ENCODE assay signal across 8 cellular contexts in the genomic region with DNA sequence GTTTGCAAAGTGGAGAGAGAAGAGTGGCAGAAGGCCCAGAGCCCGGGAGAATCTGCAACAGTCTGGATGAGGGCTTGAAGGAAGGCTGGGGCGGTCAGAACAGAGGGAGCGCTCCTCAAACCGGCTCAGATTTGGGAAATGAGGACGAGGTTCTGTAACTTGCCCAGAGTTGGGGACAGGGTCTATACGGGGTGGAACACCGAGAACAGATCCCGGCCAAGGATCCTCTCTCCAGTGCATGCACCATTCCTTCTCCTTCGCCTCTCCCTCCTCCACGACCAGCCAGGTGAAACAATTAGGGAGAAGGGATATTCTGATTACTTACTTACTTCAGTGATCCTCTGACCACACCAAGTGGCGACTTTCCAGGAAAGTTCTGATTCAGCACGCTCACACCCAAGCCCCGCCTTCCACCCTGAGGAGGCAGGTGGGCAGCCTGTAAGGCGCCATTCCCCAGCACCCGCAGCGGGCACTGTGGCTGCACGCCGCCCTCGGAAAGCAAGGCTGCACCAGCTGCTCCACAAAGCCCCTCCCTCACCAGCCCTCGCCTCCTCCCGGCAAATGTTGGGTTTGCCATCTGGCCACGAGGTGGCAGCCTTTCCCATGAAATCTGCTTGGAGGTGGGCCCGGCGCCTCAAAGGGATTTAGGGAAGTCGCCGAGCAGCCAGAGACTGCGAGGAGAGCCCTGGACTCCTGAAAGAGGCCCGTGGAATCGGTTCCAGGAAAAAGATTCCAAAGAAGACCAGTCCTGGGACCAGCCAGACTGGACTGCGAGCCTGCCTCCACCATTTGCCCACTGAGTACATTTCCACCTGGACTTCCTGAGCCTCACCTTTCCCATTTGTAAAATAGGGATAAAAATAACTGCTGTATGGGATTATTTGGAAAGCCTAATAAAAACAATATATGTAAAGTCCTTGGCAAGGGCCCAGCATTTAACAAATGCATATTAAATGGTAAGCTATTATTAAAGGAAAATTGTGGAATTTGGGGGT. TPM values are rescaled to one million over a fixed set of nuclear protein-coding genes. Genes with fewer than 3 reads are reported as not detected.
DNase-seq lines count a peak whose midpoint lies in the region; ATAC-seq, FAIRE-seq and TF ChIP-seq lines count a peak whose summit lies in the region.

No MANE protein-coding gene starts in this region.

- peak overlapping the region; percentile 57; the same call in 1 of the 2 replicates for H3K9ac ChIP-seq in HepG2 (ENCODE audit: insufficient read depth, low read depth, low read length)

- TF ChIP-seq CTCF in BJ (IDR thresholded peaks at IDR 0.05; ENCODE audit: insufficient read depth, low read depth, low read length): peak; percentile 88
- TF ChIP-seq CTCF in HepG2 (CRISPR knock-in tag; IDR thresholded peaks at IDR 0.05): peak; percentile 99

- peak overlapping the region; percentile 86 for H3K4me2 ChIP-seq in HepG2 (ENCODE audit: low read depth, low read length)

- POLR2A ChIA-PET in BJ (lab: Charles Lee): interaction anchor here (0.7 kb wide), 1 partner anchor 1147 kb away, joined by 3 read pairs; no protein-coding TSS in a partner anchor
- POLR2A ChIA-PET in HepG2 (lab: Yijun Ruan, JAX): interaction anchor here (1.1 to 1.3 kb wide), 2 partner anchors 13 to 21 kb away, joined by 3 to 9 read pairs; no protein-coding TSS in a partner anchor

- no peak for TF ChIP-seq EP300 in HepG2 (IDR thresholded peaks at IDR 0.05; ENCODE audit: low read depth in 2 of 2, low read length in 2 of 2)
- no peak for TF ChIP-seq EP300 in HepG2 (CRISPR knock-in tag; IDR thresholded peaks at IDR 0.05; ENCODE audit: borderline replicate concordance)

- peaks cover 2% of the 10 kb centered on the region for H3K27me3 ChIP-seq in BJ (ENCODE audit: control insufficient read depth, insufficient read depth, low read length)
- H3K27me3 ChIP-seq in HepG2 (ENCODE audit: control insufficient read depth in 1 of 2, insufficient read depth in 2 of 2, low read length in 2 of 2): peaks cover 0 to 4% of the 10 kb centered on the region in 2 experiments; a peak in 4 of 5 replicates

- H4K20me1 ChIP-seq in HepG2 (ENCODE audit: insufficient read depth, low read length): no peaks in the 10 kb centered on the region

- BruUV-seq in HepG2 (replicated peaks; lab: Mats Ljungman, UMichigan): no TSS peak

- CTCF ChIA-PET in BJ (lab: Yijun Ruan, JAX) (interaction anchor here (0.7 to 3.0 kb wide), 12 partner anchors 9 to 707 kb away, joined by 3 to 17 read pairs (median 4); a partner anchor contains a TSS), HepG2 (lab: Yijun Ruan, JAX; ENCODE audit: low intra/inter-chr PET ratio, low total read pairs) (interaction anchor here (1.7 to 2.1 kb wide), 3 partner anchors 153 to 217 kb away, joined by 6 to 16 read pairs (median 6); no protein-coding TSS in a partner anchor)

- ATAC-seq in HG03439 (IDR thresholded peaks at IDR 0.05; ENCODE audit: unreplicated experiment) (peak; percentile 75), HepG2 (peak; percentile 94)

- DNase-seq in BJ (ENCODE audit: low read depth) (no peak), GM19240 (ENCODE audit: insufficient read length, low spot score) (peak; percentile 77), NCI-H446 treated with DMSO at 0.1 percent for 48 hours (lab: John Stamatoyannopoulos, UW) (peak; percentile 42), dermis blood vessel endothelial cell (peak; percentile 82), HepG2 (ENCODE audit: low spot score) (peak; percentile 80)
- peak; percentile 58 to 79 for DNase-seq in activated CD4-positive, alpha-beta T cell treated with anti-CD3 and anti-CD28 coated beads for 4 hours
- peak; percentile 43 for DNase-seq in stimulated activated CD4-positive, alpha-beta T cell treated with anti-CD3 and anti-CD28 coated beads, Interleukin-2, amount 100 ng/mL, for 4 hours (ENCODE audit: low read depth)

- in situ Hi-C loops in HepG2 (cut with HindIII; ENCODE audit: extremely low pct_ligation_motif_present, low pct_unique_long_range_greater_than_20kb): loop anchor here (10.0 to 25.0 kb wide), 2 partner anchors 216 to 418 kb away; a partner anchor contains a TSS

- peak; percentile 98 for TF ChIP-seq RAD21 in HepG2 (CRISPR knock-in tag; IDR thresholded peaks at IDR 0.05)

- FAIRE-seq in HepG2 (lab: Jason Lieb, UNC): no peak

- no peaks in the 10 kb centered on the region for H3K9me3 ChIP-seq in HepG2 (ENCODE audit: low read length)

- no peaks in the 10 kb centered on the region for H3K36me3 ChIP-seq in BJ (ENCODE audit: control insufficient read depth, insufficient read depth, low read length)
- H3K36me3 ChIP-seq in HepG2 (replicated peaks in 1 of 2; ENCODE audit: control insufficient read depth in 1 of 2, insufficient read depth in 2 of 2, low read length in 2 of 2): no peaks in the 10 kb centered on the region

- 7% methylated on average over 21 of the region's 30 CpGs for WGBS in HepG2 (ENCODE audit: low lambda C conversion rate)

- H3K27ac ChIP-seq in HepG2 (ENCODE audit: extremely low read length, insufficient read depth, low read length): no peak overlapping the region

- TF ChIP-seq POLR2A in HepG2 (IDR thresholded peaks at IDR 0.05; ENCODE audit: insufficient read depth in 1 of 2, low read depth in 2 of 2, low read length in 2 of 2): no peak

- intact Hi-C loops in HepG2 (cut with micrococcal nuclease; ENCODE audit: unreplicated experiment): loop anchor here (1.0 to 5.0 kb wide), 4 partner anchors 46 to 217 kb away; a partner anchor contains a TSS

- H2AFZ ChIP-seq in HepG2 (ENCODE audit: low read length): peak overlapping the region; percentile 71

- H3K79me2 ChIP-seq in HepG2 (ENCODE audit: insufficient read depth, low read length): no peaks in the 10 kb centered on the region

- H3K4me3 ChIP-seq in BJ (ENCODE audit: low read depth, low read length): peak overlapping the region; percentile 30
- H3K4me3 ChIP-seq in HepG2 (replicated peaks in 1 of 3; ENCODE audit: insufficient read depth in 1 of 3, low read depth in 2 of 3, low read length in 3 of 3): peak overlapping the region; percentile 43 to 64 (median 46)

- peaks cover 23% of the 10 kb centered on the region for H3K4me1 ChIP-seq in HepG2 (ENCODE audit: insufficient read depth, low read length)

TF ChIP-seq in HepG2, 621 proteins besides CTCF, POLR2A, EP300 and RAD21 (continues in another document):
- TF ChIP-seq, protein P1, sequence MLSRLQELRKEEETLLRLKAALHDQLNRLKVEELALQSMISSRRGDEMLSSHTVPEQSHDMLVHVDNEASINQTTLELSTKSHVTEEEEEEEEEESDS (CRISPR knock-in tag; IDR thresholded peaks at IDR 0.05; ENCODE audit: borderline replicate concordance): no peak
- peak; percentile 36 for TF ChIP-seq YY1 (IDR thresholded peaks at IDR 0.05; ENCODE audit: insufficient read depth, insufficient replicate concordance, low read depth, low read length)
- peak; percentile 55 for TF ChIP-seq CBX5 (CRISPR knock-in tag; IDR thresholded peaks at IDR 0.05; ENCODE audit: borderline replicate concordance)
- TF ChIP-seq, protein P2, sequence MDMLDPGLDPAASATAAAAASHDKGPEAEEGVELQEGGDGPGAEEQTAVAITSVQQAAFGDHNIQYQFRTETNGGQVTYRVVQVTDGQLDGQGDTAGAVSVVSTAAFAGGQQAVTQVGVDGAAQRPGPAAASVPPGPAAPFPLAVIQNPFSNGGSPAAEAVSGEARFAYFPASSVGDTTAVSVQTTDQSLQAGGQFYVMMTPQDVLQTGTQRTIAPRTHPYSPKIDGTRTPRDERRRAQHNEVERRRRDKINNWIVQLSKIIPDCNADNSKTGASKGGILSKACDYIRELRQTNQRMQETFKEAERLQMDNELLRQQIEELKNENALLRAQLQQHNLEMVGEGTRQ (IDR thresholded peaks at IDR 0.05; ENCODE audit: low read depth, low read length): no peak
- TF ChIP-seq, protein P2 (CRISPR knock-in tag; IDR thresholded peaks at IDR 0.05; ENCODE audit: borderline replicate concordance): no peak
- TF ChIP-seq TBX2 (CRISPR knock-in tag; IDR thresholded peaks at IDR 0.05; ENCODE audit: borderline replicate concordance): 0 out of 2 replicates have a peak, but pooled peaks have one; percentile 60

RNA-seq across cellular contexts. Expression of a gene that starts 22.2 kb away (rescaled TPM):
- polyA plus RNA-seq in BJ (2011; rRNA removed): 1.4 TPM in 2 replicates
- polyA minus RNA-seq in BJ (2011; rRNA and poly(A)+ RNA removed): 2.3 and 2.7 TPM in 2 replicates
- total RNA-seq in dermis blood vessel endothelial cell: 1.1 and 26.2 TPM in 2 replicates
- 17.3 and 17.9 TPM in 2 replicates for total RNA-seq in HepG2 (2016; rRNA removed; fragmentation: Illumina TruSeq; extraction: Trizol)
- total RNA-seq in HepG2 (2016; cell fraction: cytosol; rRNA removed; fragmentation: Illumina TruSeq; extraction: Trizol; ENCODE audit: low read depth): 3.2 and 4.1 TPM in 2 replicates
- total RNA-seq in HepG2 (2016; cell fraction: insoluble cytoplasmic fraction; rRNA removed; fragmentation: Illumina TruSeq; extraction: Trizol): 16.2 and 18.5 TPM in 2 replicates
- 11.3 and 13.4 TPM in 2 replicates for total RNA-seq in HepG2 (2016; cell fraction: membrane; rRNA removed; fragmentation: Illumina TruSeq; extraction: Trizol)
- total RNA-seq in HepG2 (2016; cell fraction: nucleus; rRNA removed; fragmentation: Illumina TruSeq; extraction: Trizol): 11.5 and 19.6 TPM in 2 replicates
- 8.3 and 9.3 TPM in 2 replicates for polyA plus RNA-seq in HepG2 (2011; rRNA removed)
- polyA plus RNA-seq in HepG2 (2011; cell fraction: cytosol; rRNA removed): 5.7 and 5.8 TPM in 2 replicates
- 9.7 and 10.0 TPM in 2 replicates for polyA plus RNA-seq in HepG2 (2011; cell fraction: nucleus; rRNA removed)
- polyA plus RNA-seq in HepG2 (2012): 8.6 and 11.5 TPM in 2 replicates
- polyA plus RNA-seq in HepG2 (2016; cell fraction: cytosol; fragmentation: Illumina TruSeq; extraction: Trizol; ENCODE audit: low read depth): 1.6 and 2.5 TPM in 2 replicates
- 16.5 and 17.8 TPM in 2 replicates for polyA plus RNA-seq in HepG2 (2016; cell fraction: insoluble cytoplasmic fraction; fragmentation: Illumina TruSeq; extraction: Trizol; ENCODE audit: low read depth)
- polyA plus RNA-seq in HepG2 (2016; cell fraction: membrane; fragmentation: Illumina TruSeq; extraction: Trizol; ENCODE audit: low read depth): 7.0 and 8.7 TPM in 2 replicates
- polyA plus RNA-seq in HepG2 (2016; cell fraction: nucleus; fragmentation: Illumina TruSeq; extraction: Trizol; ENCODE audit: insufficient read depth, low read depth): 16.3 and 18.5 TPM in 2 replicates
- 12.6 and 55.5 TPM in 2 replicates for polyA minus RNA-seq in HepG2 (2011; rRNA and poly(A)+ RNA removed; ENCODE audit: low replicate concordance)
- 6.4 and 7.6 TPM in 2 replicates for polyA minus RNA-seq in HepG2 (2011; cell fraction: cytosol; rRNA and poly(A)+ RNA removed)
- 12.2 and 12.5 TPM in 2 replicates for polyA minus RNA-seq in HepG2 (2011; cell fraction: nucleus; rRNA and poly(A)+ RNA removed)
